1 cellular context compared by ENCODE assay signal in genomic region chr1:155193275-155193990, GRCh38.
TF ChIP-seq lines count a peak whose summit lies in the region.

No MANE protein-coding gene starts in this region.

TF ChIP-seq in GM12878, 131 proteins besides CTCF, POLR2A, EP300 and RAD21 (continued from another document and continues in another):
- TF ChIP-seq ZBTB11 (CRISPR knock-in tag; IDR thresholded peaks at IDR 0.05) (no peak), JUNB (IDR thresholded peaks at IDR 0.05) (no peak), BCL3 (IDR thresholded peaks at IDR 0.05; ENCODE audit: borderline replicate concordance, insufficient read depth, low read depth, low read length, poor library complexity, severe bottlenecking) (no peak), SP1 (IDR thresholded peaks at IDR 0.05; ENCODE audit: low read depth, low read length) (no peak), TARDBP (IDR thresholded peaks at IDR 0.05; ENCODE audit: borderline replicate concordance) (no peak), CEBPB (IDR thresholded peaks at IDR 0.05; ENCODE audit: borderline replicate concordance in 1 of 2, low read depth in 2 of 2, low read length in 2 of 2) (no peak), ZNF687 (IDR thresholded peaks at IDR 0.05) (0 out of 2 replicates have a peak, but pooled peaks have one; percentile 16), ZZZ3 (IDR thresholded peaks at IDR 0.05; ENCODE audit: control insufficient read depth, insufficient read length, low read depth) (no peak), MXI1 (IDR thresholded peaks at IDR 0.05; ENCODE audit: low read depth, low read length) (no peak), ZNF592 (IDR thresholded peaks at IDR 0.05) (peak; percentile 42; the same call in 1 of the 2 replicates), NR2C2 (IDR thresholded peaks at IDR 0.05; ENCODE audit: borderline replicate concordance, control insufficient read depth, insufficient read length, low read depth) (no peak), EZH2 (IDR thresholded peaks at IDR 0.05; ENCODE audit: borderline replicate concordance, control insufficient read depth, low read depth, low read length) (no peak), ZNF274 (IDR thresholded peaks at IDR 0.05; ENCODE audit: insufficient read depth, insufficient read length) (no peak), ZNF207 (IDR thresholded peaks at IDR 0.05; ENCODE audit: borderline replicate concordance) (no peak; the same call in 1 of the 2 replicates), E2F4 (IDR thresholded peaks at IDR 0.05; ENCODE audit: low read depth, low read length) (no peak), TBL1XR1 (IDR thresholded peaks at IDR 0.05; ENCODE audit: low read depth, low read length) (no peak), SMAD1 (IDR thresholded peaks at IDR 0.05; ENCODE audit: low read depth, partially characterized antibody) (no peak), CUX1 (IDR thresholded peaks at IDR 0.05; ENCODE audit: insufficient replicate concordance, low read depth, low read length) (no peak), REST (IDR thresholded peaks at IDR 0.05; ENCODE audit: low read depth, low read length) (no peak), NFIC (IDR thresholded peaks at IDR 0.05; ENCODE audit: low read depth, low read length) (no peak), RB1 (IDR thresholded peaks at IDR 0.05; ENCODE audit: borderline replicate concordance) (peak; percentile 69; the same call in 1 of the 2 replicates), IRF4 (IDR thresholded peaks at IDR 0.05; ENCODE audit: low read depth, low read length) (no peak), E4F1 (IDR thresholded peaks at IDR 0.05; ENCODE audit: borderline replicate concordance, partially characterized antibody) (no peak), NR2C1 (IDR thresholded peaks at IDR 0.05) (no peak), KDM1A (IDR thresholded peaks at IDR 0.05; ENCODE audit: borderline replicate concordance) (no peak), NBN (IDR thresholded peaks at IDR 0.05) (peak; percentile 58)
